ENCODE assay signal across 18 cellular contexts in genomic region chr10:3331104-3331645, GRCh38.
DNase-seq lines count a peak whose midpoint lies in the region; ATAC-seq, FAIRE-seq and TF ChIP-seq lines count a peak whose summit lies in the region.
"Had no signal": no experiment of that assay in that cellular context is flagged by ENCODE, and none has a peak within 500 bp of the region (broad histone marks: within the 10 kb centered on the region; RNA-seq: fewer than 3 reads in every experiment).

No MANE protein-coding gene starts in this region.

- H3K9me3 Mint-ChIP-seq in neural crest cell: peaks cover 2% of the 10 kb centered on the region
- no peaks in the 10 kb centered on the region for H3K9me3 Mint-ChIP-seq in T-helper 2 cell treated with Interferon-gamma antibody and Interleukin-4, amounts not matched to agents 5 μg/mL and 100 μg/mL, for 36 hours
- H3K9me3 Mint-ChIP-seq: CD4-positive, alpha-beta memory T cell had no signal

- H3K79me2 ChIP-seq in K562 (ENCODE audit: control insufficient read depth, insufficient read depth, low read length): no peaks in the 10 kb centered on the region

- no peak overlapping the region for H3K4me3 ChIP-seq in K562
- H3K4me3 ChIP-seq: HAP-1 had no signal

- ATAC-seq in K562 (no peak), omental fat pad (ENCODE audit: low FRiP score) (no peak)

- no peak overlapping the region for H3K27ac ChIP-seq in K562 (ENCODE audit: extremely low read depth, low read depth, low read length)

- no peaks in the 10 kb centered on the region for H3K4me1 ChIP-seq in K562 (replicated peaks in 1 of 2; ENCODE audit: control insufficient read depth in 2 of 2, insufficient read depth in 2 of 2, low read length in 2 of 2)
- H3K4me1 ChIP-seq: HAP-1 had no signal

- no TSS peak for BruUV-seq in K562 (replicated peaks; lab: Mats Ljungman, UMichigan)

- H3K27ac Mint-ChIP-seq in neural crest cell (ENCODE audit: unreplicated experiment): peak overlapping the region; percentile 30
- H3K27ac Mint-ChIP-seq in T-helper 2 cell treated with Interferon-gamma antibody and Interleukin-4, amounts not matched to agents 5 μg/mL and 100 μg/mL, for 36 hours: no peak overlapping the region
- H3K27ac Mint-ChIP-seq: CD4-positive, alpha-beta memory T cell had no signal

- H4K20me1 ChIP-seq in K562 (replicated peaks; ENCODE audit: control insufficient read depth, insufficient read depth, low read length): peaks cover 17% of the 10 kb centered on the region

- H3K4me1 Mint-ChIP-seq in neural crest cell: peaks cover 42% of the 10 kb centered on the region
- no peaks in the 10 kb centered on the region for H3K4me1 Mint-ChIP-seq in T-helper 2 cell treated with Interferon-gamma antibody and Interleukin-4, amounts not matched to agents 5 μg/mL and 100 μg/mL, for 36 hours (ENCODE audit: low read depth)
- H3K4me1 Mint-ChIP-seq: CD4-positive, alpha-beta memory T cell had no signal

- H3K9ac ChIP-seq in K562 (ENCODE audit: insufficient read depth in 1 of 2, low read depth in 2 of 2, low read length in 2 of 2): no peak overlapping the region

- peaks cover 0 to 18% of the 10 kb centered on the region in 2 experiments; a peak in 3 of 5 replicates for H3K27me3 ChIP-seq in K562 (ENCODE audit: control insufficient read depth in 2 of 2, insufficient read depth in 2 of 2, low read length in 2 of 2)

- no peak for TF ChIP-seq CTCF in K562 (IDR thresholded peaks at IDR 0.05 in 2 of 3, conservative IDR thresholded peaks at IDR 0.05 in 1 of 3; ENCODE audit: insufficient read depth in 2 of 3, low read depth in 1 of 3, low read length in 3 of 3)
- no peak for TF ChIP-seq CTCF in neural crest cell (conservative IDR thresholded peaks at IDR 0.05)
- TF ChIP-seq CTCF in omental fat pad (IDR thresholded peaks at IDR 0.05): no peak

- H3K36me3 Mint-ChIP-seq in neural crest cell (ENCODE audit: low read depth): peaks cover 2% of the 10 kb centered on the region
- no peaks in the 10 kb centered on the region for H3K36me3 Mint-ChIP-seq in T-helper 2 cell treated with Interferon-gamma antibody and Interleukin-4, amounts not matched to agents 5 μg/mL and 100 μg/mL, for 36 hours (ENCODE audit: low read depth)
- H3K36me3 Mint-ChIP-seq: CD4-positive, alpha-beta memory T cell had no signal

- no peak for TF ChIP-seq POLR2A in K562 (conservative IDR thresholded peaks at IDR 0.05)

- 45% methylated on average over 18 of the region's 18 CpGs for WGBS in K562 (ENCODE audit: insufficient coverage, low coverage, missing lambda C conversion rate)

- no peaks in the 10 kb centered on the region for H3K27me3 Mint-ChIP-seq in neural crest cell (ENCODE audit: low read depth)
- peaks cover 13% of the 10 kb centered on the region for H3K27me3 Mint-ChIP-seq in T-helper 2 cell treated with Interferon-gamma antibody and Interleukin-4, amounts not matched to agents 5 μg/mL and 100 μg/mL, for 36 hours (ENCODE audit: low read depth)

- TF ChIP-seq RAD21 in K562 (CRISPR knock-in tag; conservative IDR thresholded peaks at IDR 0.05 in 1 of 2, IDR thresholded peaks at IDR 0.05 in 1 of 2): no peak

- no peak overlapping the region for H2AFZ ChIP-seq in K562 (ENCODE audit: low read depth, low read length)

- CTCF ChIA-PET in K562 (lab: Yijun Ruan, JAX; ENCODE audit: low intra/inter-chr PET ratio): no interaction called here

- no peaks in the 10 kb centered on the region for H3K9me1 ChIP-seq in K562 (ENCODE audit: control insufficient read depth, insufficient read depth, low read length)

- intact Hi-C loops in K562 (cut with micrococcal nuclease): no loop called here

- POLR2A ChIA-PET in K562 (lab: Yijun Ruan, JAX): interaction anchor here (1.0 kb wide), 1 partner anchor 9 kb away, joined by 3 read pairs; no protein-coding TSS in a partner anchor

- H3K9me3 ChIP-seq in K562 (replicated peaks; ENCODE audit: control insufficient read depth, insufficient read depth, low read depth, low read length): no peaks in the 10 kb centered on the region
- H3K9me3 ChIP-seq: HAP-1 had no signal

- H3K36me3 ChIP-seq in K562 (ENCODE audit: control insufficient read depth, insufficient read depth, low read length): no peaks in the 10 kb centered on the region
- H3K36me3 ChIP-seq: HAP-1 had no signal

- no peak for FAIRE-seq in K562 (lab: Jason Lieb, UNC)
- FAIRE-seq: GM19239 had no signal

- no peak overlapping the region for H3K4me3 Mint-ChIP-seq in neural crest cell
- no peak overlapping the region for H3K4me3 Mint-ChIP-seq in T-helper 2 cell treated with Interferon-gamma antibody and Interleukin-4, amounts not matched to agents 5 μg/mL and 100 μg/mL, for 36 hours
- H3K4me3 Mint-ChIP-seq: CD4-positive, alpha-beta memory T cell had no signal

- TF ChIP-seq EP300 in K562 (IDR thresholded peaks at IDR 0.05; ENCODE audit: low read length): no peak

- in situ Hi-C loops in K562 (cut with MboI): no loop called here

- DNase-seq in NCI-H748 (lab: John Stamatoyannopoulos, UW; ENCODE audit: unreplicated experiment) (peak; percentile 19), NCI-H748 treated with DMSO at 0.1 percent for 48 hours (lab: John Stamatoyannopoulos, UW) (no peak), K562 (ENCODE audit: extremely low read depth in 1 of 4, low spot score in 3 of 4) (no peak), neural crest cell (ENCODE audit: low read depth, low spot score) (no peak), activated T-cell treated with anti-CD3 and anti-CD28 coated beads for 4 hours (no peak), omental fat pad (ENCODE audit: low spot score) (no peak)
- no peak for DNase-seq in T-helper 2 cell treated with Interferon-gamma antibody and Interleukin-4, amounts not matched to agents 5 μg/mL and 100 μg/mL, for 36 hours (ENCODE audit: low spot score)
- DNase-seq: CD4-positive, alpha-beta memory T cell; DMS153; GDM1; NCI-H1105; NCI-H187; NCI-H2107; NCI-H69; OCI-M1; SHP77 had no signal

- H3K4me2 ChIP-seq in K562 (ENCODE audit: insufficient read depth, low read length): no peak overlapping the region

TF ChIP-seq in K562, 482 proteins besides CTCF, POLR2A, EP300 and RAD21:
- TF ChIP-seq RFX1 (IDR thresholded peaks at IDR 0.05) (peak; percentile 35; the same call in 1 of the 2 replicates), NFYB (IDR thresholded peaks at IDR 0.05; ENCODE audit: extremely low read depth, insufficient read length) (no peak)
